Comparison of ENCODE assay signal across 8 cellular contexts in genomic region chr2:172102858-172103359, GRCh38. TPM values are rescaled to one million over a fixed set of nuclear protein-coding genes. Genes with fewer than 3 reads are reported as not detected.
DNase-seq lines count a peak whose midpoint lies in the region; ATAC-seq and TF ChIP-seq lines count a peak whose summit lies in the region.

DLX2 (minus strand) TSS chr2:172102900; CDS start chr2:172102538, 362 bp downstream.

- WGBS in thymus = under 1% methylated on average over 36 of the region's 36 CpGs

- ATAC-seq in GM21381 (IDR thresholded peaks at IDR 0.05; ENCODE audit: unreplicated experiment) = peak; percentile 63

- H3K36me3 ChIP-seq in NT2/D1 (ENCODE audit: insufficient read depth, insufficient read length, low read length) = no peaks in the 10 kb centered on the region
- H3K36me3 ChIP-seq in thymus (ENCODE audit: control insufficient read depth, insufficient read depth) = no peaks in the 10 kb centered on the region

- no peaks in the 10 kb centered on the region for H3K9me3 Mint-ChIP-seq in nephron

- H3K4me1 ChIP-seq in NT2/D1 (ENCODE audit: insufficient read depth, insufficient read length) (peaks cover 10% of the 10 kb centered on the region), thymus (ENCODE audit: control insufficient read depth, insufficient read depth, low read length) (peaks cover 32% of the 10 kb centered on the region)

- H3K9ac ChIP-seq in NT2/D1 (ENCODE audit: insufficient read length, low read depth) = peak within 1 kb of the TSS; percentile 59

- no peak within 1 kb of the TSS for H3K27ac Mint-ChIP-seq in nephron

- H3K27me3 Mint-ChIP-seq in nephron (ENCODE audit: low read depth) = peaks cover 100% of the 10 kb centered on the region

- H3K4me3 Mint-ChIP-seq in nephron = peak within 1 kb of the TSS; percentile 79 to 86 (median 81)

- TF ChIP-seq CTCF in nephron (IDR thresholded peaks at IDR 0.05; ENCODE audit: unreplicated experiment in 3 of 3) = no peak

- H3K9me3 ChIP-seq in NT2/D1 (ENCODE audit: insufficient read depth, low read length) (no peaks in the 10 kb centered on the region), thymus (ENCODE audit: control insufficient read depth) (peaks cover 1% of the 10 kb centered on the region)

- H3K27me3 ChIP-seq in NT2/D1 (ENCODE audit: insufficient read depth, insufficient read length) = peaks cover 91% of the 10 kb centered on the region
- peaks cover 71% of the 10 kb centered on the region for H3K27me3 ChIP-seq in thymus (ENCODE audit: control insufficient read depth, insufficient read depth)

- peak within 1 kb of the TSS; percentile 45 for H3K4me3 ChIP-seq in NT2/D1 (ENCODE audit: insufficient read length, low read depth)
- peak within 1 kb of the TSS; percentile 61 for H3K4me3 ChIP-seq in thymus (ENCODE audit: low read length)

- H3K4me1 Mint-ChIP-seq in nephron = peaks cover 27% of the 10 kb centered on the region

- no peak within 1 kb of the TSS for H3K27ac ChIP-seq in thymus (ENCODE audit: low read depth)

- DNase-seq in DMS114 treated with DMSO at 0.1 percent for 48 hours (lab: John Stamatoyannopoulos, UW; ENCODE audit: unreplicated experiment) (peak; percentile 82), HT-29 (ENCODE audit: low spot score) (peak; percentile 80), NT2/D1 (ENCODE audit: low read depth, low spot score) (peak; percentile 90), fibroblast of peridontal ligament (ENCODE audit: extremely low read depth) (peak; percentile 95)
- peak; percentile 65 for DNase-seq in activated T-cell treated with anti-CD3 and anti-CD28 coated beads, Interleukin-2, amount 50 U/mL, for 1 hour

- H3K36me3 Mint-ChIP-seq in nephron (ENCODE audit: low read depth) = no peaks in the 10 kb centered on the region

RNA-seq across cellular contexts. Expression of gene DLX2, which starts in this region (rescaled TPM):
- total RNA-seq in HT-29 (2014; rRNA removed; shearing (Covaris generic)) = not detected in 2 replicates
- polyA plus RNA-seq in thymus = 0.43 TPM

Comparison
In these comparisons a context has a peak if more than half of its experiments do, and no peak if none do; other contexts are left out.
1. Peak in DNase-seq in HT-29; RNA of the gene not detected or under 1 TPM.